In genomic region chr5:57828221-57828620, GRCh38 we compare ENCODE assay signal across 24 cellular contexts.
"Had no signal": no experiment of that assay in that cellular context is flagged by ENCODE, and none has a peak within 500 bp of the region (broad histone marks: within the 10 kb centered on the region; RNA-seq: fewer than 3 reads in every experiment).

No MANE protein-coding gene starts in this region.

- H3K4me1 ChIP-seq: breast epithelium had no signal

- H3K4me1 Mint-ChIP-seq: activated B cell treated with CpG ODN at 0.5 μM for 24 hours; activated CD4-positive, alpha-beta T cell treated with anti-CD3 and anti-CD28 coated beads, Interleukin-2, amount 10 ng/mL, durations not matched to agents 7 days and 5 days; T-cell had no signal

- H3K36me3 Mint-ChIP-seq: activated CD4-positive, alpha-beta memory T cell treated with anti-CD3 and anti-CD28 coated beads for 36 hours; activated naive CD8-positive, alpha-beta T cell; T-cell had no signal

- H3K27me3 Mint-ChIP-seq: activated B cell treated with CpG ODN at 0.5 μM for 24 hours had no signal

- H3K4me3 ChIP-seq: breast epithelium had no signal

- ATAC-seq: activated T-cell treated with anti-CD3 and anti-CD28 coated beads, Interleukin-2, amount 50 U/mL, for 4 hours; T-cell had no signal

- DNase-seq: activated B cell treated with CpG ODN at 0.5 μM for 24 hours; activated CD4-positive, alpha-beta memory T cell treated with anti-CD3 and anti-CD28 coated beads for 36 hours; activated CD4-positive, alpha-beta T cell treated with anti-CD3 and anti-CD28 coated beads for 1 hour; activated CD4-positive, alpha-beta T cell treated with anti-CD3 and anti-CD28 coated beads, Interleukin-2, amount 10 ng/mL, durations not matched to agents 7 days and 5 days; activated CD8-positive, alpha-beta memory T cell treated with anti-CD3 and anti-CD28 coated beads for 24 hours; activated effector memory CD4-positive, alpha-beta T cell treated with anti-CD3 and anti-CD28 coated beads, Interleukin-2, amount 50 U/mL, for 16 hours; activated naive CD4-positive, alpha-beta T cell treated with Interleukin-2 at 50 U/mL for 16 hours; activated T-cell treated with anti-CD3 and anti-CD28 coated beads, Interleukin-2, amount 50 U/mL, for 4 hours; caudate nucleus; MM.1S; NCI-H1105; NCI-H1436; NCI-H1694 treated with DMSO at 0.1 percent for 48 hours; NCI-H2029 treated with DMSO at 0.1 percent for 48 hours; NCI-H345; NCI-H510A; NCI-H526 treated with DMSO at 0.1 percent for 48 hours; NCI-H82; SHP77 treated with DMSO at 0.1 percent for 48 hours; T-cell; T-helper 2 cell; T1000 had no signal

- H3K27ac ChIP-seq: breast epithelium had no signal

- H3K9me3 Mint-ChIP-seq: activated B cell treated with CpG ODN at 0.5 μM for 24 hours; activated CD4-positive, alpha-beta memory T cell treated with anti-CD3 and anti-CD28 coated beads for 36 hours; activated CD4-positive, alpha-beta T cell treated with anti-CD3 and anti-CD28 coated beads, Interleukin-2, amount 10 ng/mL, durations not matched to agents 7 days and 5 days; activated T-cell treated with anti-CD3 and anti-CD28 coated beads, Interleukin-2, amount 50 U/mL, for 4 hours; T-cell had no signal

- H3K27me3 ChIP-seq: breast epithelium had no signal

- H3K9me3 ChIP-seq: breast epithelium had no signal

- H3K27ac Mint-ChIP-seq: activated B cell treated with CpG ODN at 0.5 μM for 24 hours; activated CD4-positive, alpha-beta memory T cell treated with anti-CD3 and anti-CD28 coated beads for 36 hours; activated CD4-positive, alpha-beta T cell treated with anti-CD3 and anti-CD28 coated beads, Interleukin-2, amount 10 ng/mL, durations not matched to agents 7 days and 5 days; activated naive CD8-positive, alpha-beta T cell; T-cell had no signal

- H3K36me3 ChIP-seq: breast epithelium had no signal

- H3K4me3 Mint-ChIP-seq: activated B cell treated with CpG ODN at 0.5 μM for 24 hours; activated CD4-positive, alpha-beta memory T cell treated with anti-CD3 and anti-CD28 coated beads for 36 hours; activated CD4-positive, alpha-beta T cell treated with anti-CD3 and anti-CD28 coated beads, Interleukin-2, amount 10 ng/mL, durations not matched to agents 7 days and 5 days; activated naive CD8-positive, alpha-beta T cell; activated T-cell treated with anti-CD3 and anti-CD28 coated beads, Interleukin-2, amount 50 U/mL, for 4 hours; T-cell had no signal
